ENCODE assay signal across 33 cellular contexts in genomic region chr20:2902818-2903217, GRCh38.
"Had no signal": no experiment of that assay in that cellular context is flagged by ENCODE, and none has a peak within 500 bp of the region (broad histone marks: within the 10 kb centered on the region; RNA-seq: fewer than 3 reads in every experiment).

No MANE protein-coding gene starts in this region.

- H3K9me3 ChIP-seq: adrenal gland, body of pancreas, breast epithelium had no signal

- H3K4me1 ChIP-seq: breast epithelium had no signal

- H3K36me3 ChIP-seq: adrenal gland, brain microvascular endothelial cell, breast epithelium had no signal

- DNase-seq: activated B cell treated with CpG ODN at 0.5 μM for 24 hours; activated CD4-positive, alpha-beta memory T cell treated with anti-CD3 and anti-CD28 coated beads for 36 hours; activated CD4-positive, alpha-beta T cell treated with anti-CD3 and anti-CD28 coated beads for 4 hours; activated CD4-positive, alpha-beta T cell treated with anti-CD3 and anti-CD28 coated beads, Interleukin-2, amount 10 ng/mL, durations not matched to agents 24 days and 14 days; activated CD4-positive, alpha-beta T cell treated with anti-CD3 and anti-CD28 coated beads, Interleukin-2, amount 50 U/mL, for 1 hour; activated CD4-positive, alpha-beta T cell treated with anti-CD3 and anti-CD28 coated beads, Interleukin-2, amount 50 U/mL, for 4 hours; activated CD4-positive, CD25-positive, alpha-beta regulatory T cell treated with anti-CD3 and anti-CD28 coated beads, Interleukin-2, amount 50 U/mL, for 72 hours; activated CD8-positive, alpha-beta memory T cell treated with anti-CD3 and anti-CD28 coated beads, Interleukin-2, amount 50 U/mL, for 4 hours; activated CD8-positive, alpha-beta T cell treated with anti-CD3 and anti-CD28 coated beads for 36 hours; activated effector memory CD4-positive, alpha-beta T cell treated with anti-CD3 and anti-CD28 coated beads, Interleukin-2, amount 50 U/mL, for 16 hours; activated gamma-delta T cell treated with Interleukin-2 at 50 U/mL for 16 hours; activated naive CD4-positive, alpha-beta T cell; activated naive CD4-positive, alpha-beta T cell treated with anti-CD3 and anti-CD28 coated beads for 36 hours; activated naive CD4-positive, alpha-beta T cell treated with anti-CD3 and anti-CD28 coated beads, Interleukin-2, amount 50 U/mL, for 16 hours; activated naive CD8-positive, alpha-beta T cell treated with anti-CD3 and anti-CD28 coated beads for 36 hours; activated T-cell treated with anti-CD3 and anti-CD28 coated beads for 4 hours; activated T-cell treated with anti-CD3 and anti-CD28 coated beads, Interleukin-2, amount 50 U/mL, for 1 hour; activated T-cell treated with anti-CD3 and anti-CD28 coated beads, Interleukin-2, amount 50 U/mL, for 4 hours; activated T-cell treated with anti-CD3 and anti-CD28 coated beads, Interleukin-2, amount 50 U/mL, for 72 hours; adrenal gland; amniotic stem cell; aorta; body of pancreas; brain microvascular endothelial cell; cerebellar nuclear complex; T-helper 1 cell; T-helper 9 cell had no signal

- FAIRE-seq: astrocyte, TTC549 had no signal

- H3K4me3 ChIP-seq: adrenal gland, body of pancreas, breast epithelium had no signal

- H3K27ac ChIP-seq: adrenal gland, body of pancreas, brain microvascular endothelial cell, breast epithelium, VCaP had no signal

- H3K27me3 ChIP-seq: adrenal gland, body of pancreas, brain microvascular endothelial cell, breast epithelium had no signal

- ATAC-seq: activated CD8-positive, alpha-beta T cell treated with anti-CD3 and anti-CD28 coated beads for 36 hours; activated naive CD4-positive, alpha-beta T cell treated with anti-CD3 and anti-CD28 coated beads, Interleukin-2, amount 50 U/mL, for 72 hours; activated T-cell treated with anti-CD3 and anti-CD28 coated beads, Interleukin-2, amount 50 U/mL, for 4 hours; activated T-cell treated with anti-CD3 and anti-CD28 coated beads, Interleukin-2, amount 50 U/mL, for 72 hours; activated T-helper 17 cell treated with anti-CD3 and anti-CD28 coated beads, Interleukin-2, amount 50 U/mL, for 72 hours; body of pancreas had no signal
